24 cellular contexts compared by ENCODE assay signal in genomic region chr10:71288461-71288860, GRCh38.
"Had no signal": no experiment of that assay in that cellular context is flagged by ENCODE, and none has a peak within 500 bp of the region (broad histone marks: within the 10 kb centered on the region; RNA-seq: fewer than 3 reads in every experiment).

No MANE protein-coding gene starts in this region.

- H3K9me3 Mint-ChIP-seq: mesothelial cell of epicardium; naive B cell; natural killer cell treated with Interleukin-12 subunit alpha and Interleukin-12 subunit beta and Interleukin-15 and Interleukin-18, amount 100 ng/mL, for 72 hours; stimulated activated naive B cell treated with anti-CD40 and anti-IgM and Interleukin-4, amounts not matched to agents 10 μg/mL and 1 μg/mL and 100 μg/mL, for 72 hours had no signal

- ATAC-seq: heart right ventricle; natural killer cell treated with Interleukin-12 subunit alpha and Interleukin-12 subunit beta and Interleukin-15 and Interleukin-18, amount 100 ng/mL, for 72 hours; psoas muscle; sciatic nerve; stimulated activated naive B cell treated with anti-CD40 and anti-IgM and Interleukin-4, amounts not matched to agents 10 μg/mL and 1 μg/mL and 100 μg/mL, for 72 hours; stimulated activated naive CD8-positive, alpha-beta T cell treated with anti-CD3 and anti-CD28 coated beads, Interleukin-15, Interleukin-2, amounts not matched to agents 100 U/mL and 50 U/mL, for 24 hours; upper lobe of right lung had no signal

- H3K36me3 ChIP-seq: thyroid gland, transverse colon, upper lobe of right lung had no signal

- H3K79me2 ChIP-seq: hepatocyte, parathyroid adenoma had no signal

- H3K36me3 Mint-ChIP-seq: naive B cell; natural killer cell treated with Interleukin-12 subunit alpha and Interleukin-12 subunit beta and Interleukin-15 and Interleukin-18, amount 100 ng/mL, for 72 hours; stimulated activated naive B cell treated with anti-CD40 and anti-IgM and Interleukin-4, amounts not matched to agents 10 μg/mL and 1 μg/mL and 100 μg/mL, for 72 hours had no signal

- H3K27ac ChIP-seq: hepatocyte, parathyroid adenoma, psoas muscle, skin epidermis, stomach, testis, thyroid gland, transverse colon, upper lobe of right lung had no signal

- H3K27me3 Mint-ChIP-seq: stimulated activated naive B cell treated with anti-CD40 and anti-IgM and Interleukin-4, amounts not matched to agents 10 μg/mL and 1 μg/mL and 100 μg/mL, for 72 hours had no signal

- H3K4me2 ChIP-seq: hepatocyte had no signal

- H3K9me3 ChIP-seq: heart right ventricle, psoas muscle, stomach, testis, thyroid gland, transverse colon, upper lobe of right lung had no signal

- H3K4me1 Mint-ChIP-seq: mesothelial cell of epicardium had no signal

- H3K4me3 ChIP-seq: heart right ventricle, hepatocyte, lung, psoas muscle, skin epidermis, stomach, testis, thyroid gland, transverse colon, upper lobe of right lung had no signal

- H3K27ac Mint-ChIP-seq: mesothelial cell of epicardium; natural killer cell treated with Interleukin-12 subunit alpha and Interleukin-12 subunit beta and Interleukin-15 and Interleukin-18, amount 100 ng/mL, for 72 hours; stimulated activated naive B cell treated with anti-CD40 and anti-IgM and Interleukin-4, amounts not matched to agents 10 μg/mL and 1 μg/mL and 100 μg/mL, for 72 hours had no signal

- H3K27me3 ChIP-seq: heart right ventricle, hepatocyte, stomach, testis, thyroid gland, transverse colon, upper lobe of right lung had no signal

- H2AFZ ChIP-seq: hepatocyte, parathyroid adenoma had no signal

- H3K4me1 ChIP-seq: parathyroid adenoma, psoas muscle, stomach, transverse colon had no signal

- H3K4me3 Mint-ChIP-seq: mesothelial cell of epicardium; naive B cell; natural killer cell treated with Interleukin-12 subunit alpha and Interleukin-12 subunit beta and Interleukin-15 and Interleukin-18, amount 100 ng/mL, for 72 hours; stimulated activated naive B cell treated with anti-CD40 and anti-IgM and Interleukin-4, amounts not matched to agents 10 μg/mL and 1 μg/mL and 100 μg/mL, for 72 hours had no signal

- H3K9ac ChIP-seq: parathyroid adenoma had no signal

- DNase-seq: heart right ventricle; islet precursor cell; mesendoderm; naive B cell; nucleus accumbens; stimulated activated CD4-positive, alpha-beta T cell treated with anti-CD3 and anti-CD28 coated beads, Interleukin-12 subunit alpha, Interleukin-12 subunit beta, amount 100 ng/mL, for 4 hours; stimulated activated CD4-positive, alpha-beta T cell treated with anti-CD3 and anti-CD28 coated beads, Interleukin-15, amount 100 ng/mL, for 24 hours; stimulated activated CD4-positive, alpha-beta T cell treated with anti-CD3 and anti-CD28 coated beads, Interleukin-2, amount 100 ng/mL, for 24 hours; stimulated activated CD4-positive, alpha-beta T cell treated with anti-CD3 and anti-CD28 coated beads, Interleukin-4, amount 100 ng/mL, for 1 hour; stimulated activated naive B cell treated with anti-CD40 and anti-IgM and Interleukin-4, amounts not matched to agents 10 μg/mL and 1 μg/mL and 100 μg/mL, for 72 hours; stimulated activated naive CD8-positive, alpha-beta T cell treated with anti-CD3 and anti-CD28 coated beads, Interleukin-15, Interleukin-2, amounts not matched to agents 100 U/mL and 50 U/mL, for 24 hours; stomach; testis; thyroid gland; transverse colon; upper lobe of right lung had no signal
